In the genomic region with DNA sequence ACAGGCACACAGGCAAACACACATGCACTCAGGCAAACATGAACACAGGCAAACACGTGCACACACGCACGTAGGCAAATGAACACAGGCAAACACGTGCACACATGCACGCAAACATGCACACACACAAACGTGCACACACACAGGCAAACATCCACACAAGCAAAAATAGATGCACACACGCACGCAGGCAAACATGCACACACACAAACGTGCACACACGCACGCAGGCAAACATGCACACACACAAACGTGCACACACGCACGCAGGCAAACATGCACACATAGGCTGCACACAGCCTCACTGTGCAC, we compare ENCODE assay signal across 7 cellular contexts. TPM values are rescaled to one million over a fixed set of nuclear protein-coding genes. Genes with fewer than 3 reads are reported as not detected.
DNase-seq lines count a peak whose midpoint lies in the region; ATAC-seq, FAIRE-seq and TF ChIP-seq lines count a peak whose summit lies in the region.
"Not testable (repeated sequence)": the region's sequence is repeated elsewhere in the genome, so short reads cannot be mapped to it uniquely, and the experiment has no call there.
"Had no signal": no experiment of that assay in that cellular context is flagged by ENCODE, and none has a peak within 500 bp of the region (broad histone marks: within the 10 kb centered on the region; RNA-seq: fewer than 3 reads in every experiment).

No MANE protein-coding gene starts in this region.

- H3K4me3 ChIP-seq in CD8-positive, alpha-beta T cell (ENCODE audit: low read depth, low read length); OCI-LY7 (ENCODE audit: low read depth, low read length, poor library complexity, severe bottlenecking); bronchial epithelial cell (ENCODE audit: low read depth, low read length); HepG2 (replicated peaks in 1 of 3; ENCODE audit: insufficient read depth in 1 of 3, low read depth in 2 of 3, low read length in 3 of 3): not testable (repeated sequence)

- H3K79me2 ChIP-seq in OCI-LY7 (ENCODE audit: insufficient read depth, low read depth, low read length); HepG2 (ENCODE audit: insufficient read depth, low read length): not testable (repeated sequence)

- H3K4me1 Mint-ChIP-seq in CD8-positive, alpha-beta T cell (ENCODE audit: low read depth), result peaks cover 13% of the 10 kb centered on the region
- H3K4me1 Mint-ChIP-seq in osteocyte (ENCODE audit: unreplicated experiment), result peaks cover 40% of the 10 kb centered on the region

- DNase-seq in CD8-positive, alpha-beta T cell; OCI-LY7 (ENCODE audit: low spot score); bronchial epithelial cell (ENCODE audit: low read depth); HepG2 (ENCODE audit: low spot score); osteocyte (ENCODE audit: extremely low spot score, unreplicated experiment); urothelium cell line (ENCODE audit: low spot score): not testable (repeated sequence)

- not testable (repeated sequence) for H4K20me1 ChIP-seq in OCI-LY7 (ENCODE audit: insufficient read depth, low read length); HepG2 (ENCODE audit: insufficient read depth, low read length)

- H3K9ac ChIP-seq in HepG2 (ENCODE audit: insufficient read depth, low read depth, low read length), result not testable (repeated sequence)

- not testable (repeated sequence) for H3K27me3 Mint-ChIP-seq in CD8-positive, alpha-beta T cell (ENCODE audit: low read depth); osteocyte (ENCODE audit: unreplicated experiment)

- FAIRE-seq in bronchial epithelial cell (lab: Jason Lieb, UNC) (peak; percentile 98), urothelium cell line (lab: Jason Lieb, UNC) (peak; percentile 92)
- not testable (repeated sequence) for FAIRE-seq in HepG2 (lab: Jason Lieb, UNC)

- H3K4me2 ChIP-seq in OCI-LY7 (ENCODE audit: low read length), result peak overlapping the region; percentile 94; the same call in 1 of the 2 replicates
- not testable (repeated sequence) for H3K4me2 ChIP-seq in HepG2 (ENCODE audit: low read depth, low read length)

- intact Hi-C loops in CD8-positive, alpha-beta T cell (cut with DNase I, micrococcal nuclease), result loop anchor here (1.0 to 2.0 kb wide), 6 partner anchors 34 to 538 kb away; partner anchors contain the start of gene PIP5K1C (in 2 of the 2)
- intact Hi-C loops in OCI-LY7 (cut with micrococcal nuclease; ENCODE audit: unreplicated experiment) (loop anchor here (1.0 kb wide), 1 partner anchor 40 kb away; no protein-coding TSS in a partner anchor), HepG2 (cut with micrococcal nuclease; ENCODE audit: unreplicated experiment) (loop anchor here (5.0 kb wide), 1 partner anchor 36 kb away; the partner anchor contains the start of gene PIP5K1C)

- H3K9me3 Mint-ChIP-seq in CD8-positive, alpha-beta T cell; osteocyte (ENCODE audit: unreplicated experiment): not testable (repeated sequence)

- TF ChIP-seq RAD21 in HepG2 (CRISPR knock-in tag; IDR thresholded peaks at IDR 0.05), result not testable (repeated sequence)

- not testable (repeated sequence) for H3K27ac ChIP-seq in CD8-positive, alpha-beta T cell (ENCODE audit: low read depth, low read length); OCI-LY7 (ENCODE audit: low read depth, low read length, poor library complexity, severe bottlenecking); HepG2 (ENCODE audit: extremely low read length, insufficient read depth, low read length)

- ATAC-seq in CD8-positive, alpha-beta T cell; HepG2: not testable (repeated sequence)

- H3K4me3 Mint-ChIP-seq in CD8-positive, alpha-beta T cell; osteocyte (ENCODE audit: unreplicated experiment): not testable (repeated sequence)

- H3K27ac Mint-ChIP-seq in CD8-positive, alpha-beta T cell, result peak overlapping the region; percentile 57
- peak overlapping the region; percentile 6 for H3K27ac Mint-ChIP-seq in osteocyte (ENCODE audit: unreplicated experiment)

- H2AFZ ChIP-seq in OCI-LY7 (ENCODE audit: low read length); HepG2 (ENCODE audit: low read length): not testable (repeated sequence)

- not testable (repeated sequence) for TF ChIP-seq CTCF in CD8-positive, alpha-beta T cell (IDR thresholded peaks at IDR 0.05); OCI-LY7 (conservative IDR thresholded peaks at IDR 0.05; ENCODE audit: low read length); bronchial epithelial cell (IDR thresholded peaks at IDR 0.05; ENCODE audit: insufficient read depth, low read length, severe bottlenecking); HepG2 (CRISPR knock-in tag; IDR thresholded peaks at IDR 0.05); osteocyte (IDR thresholded peaks at IDR 0.05)

- 93% methylated on average over 14 of the region's 14 CpGs for WGBS in HepG2 (ENCODE audit: low lambda C conversion rate)

- not testable (repeated sequence) for BruUV-seq in OCI-LY7 (replicated peaks; lab: Mats Ljungman, UMichigan); HepG2 (replicated peaks; lab: Mats Ljungman, UMichigan)

- H3K9me3 ChIP-seq in CD8-positive, alpha-beta T cell (ENCODE audit: low read length); OCI-LY7 (ENCODE audit: low read length); HepG2 (ENCODE audit: low read length): not testable (repeated sequence)

- CTCF ChIA-PET in CD8-positive, alpha-beta T cell (lab: Charles Lee), result interaction anchor here (0.7 to 8.4 kb wide), 14 partner anchors 8 to 321 kb away, joined by 3 to 160 read pairs (median 4); partner anchors contain the start of genes CACTIN, PIP5K1C and TJP3
- CTCF ChIA-PET in OCI-LY7 (lab: Charles Lee; ENCODE audit: unreplicated experiment), result not testable (repeated sequence)
- CTCF ChIA-PET in HepG2 (lab: Yijun Ruan, JAX; ENCODE audit: low intra/inter-chr PET ratio, low total read pairs), result interaction anchor here (0.8 to 1.5 kb wide), 2 partner anchors 34 to 39 kb away, joined by 5 to 16 read pairs; partner anchors contain the start of gene PIP5K1C

- peaks cover 24% of the 10 kb centered on the region for H3K36me3 Mint-ChIP-seq in CD8-positive, alpha-beta T cell
- H3K36me3 Mint-ChIP-seq in osteocyte (ENCODE audit: unreplicated experiment), result not testable (repeated sequence)

- H3K36me3 ChIP-seq in CD8-positive, alpha-beta T cell (ENCODE audit: insufficient read depth, low read length); OCI-LY7 (ENCODE audit: insufficient read depth, low read length); bronchial epithelial cell (ENCODE audit: control insufficient read depth, insufficient read depth, low read length): not testable (repeated sequence)
- peaks cover 0 to 16% of the 10 kb centered on the region in 2 experiments; a peak in 4 of 5 replicates for H3K36me3 ChIP-seq in HepG2 (replicated peaks in 1 of 2; ENCODE audit: control insufficient read depth in 1 of 2, insufficient read depth in 2 of 2, low read length in 2 of 2)

- H3K4me1 ChIP-seq in CD8-positive, alpha-beta T cell (ENCODE audit: insufficient read depth, low read length), result peaks cover 17% of the 10 kb centered on the region
- H3K4me1 ChIP-seq in OCI-LY7 (ENCODE audit: insufficient read depth, low read length, poor library complexity, severe bottlenecking), result peaks cover 26% of the 10 kb centered on the region
- peaks cover 21% of the 10 kb centered on the region for H3K4me1 ChIP-seq in HepG2 (ENCODE audit: insufficient read depth, low read length)

- H3K27me3 ChIP-seq in CD8-positive, alpha-beta T cell (ENCODE audit: insufficient read depth, low read length); bronchial epithelial cell (ENCODE audit: control insufficient read depth, insufficient read depth, low read length); HepG2 (ENCODE audit: control insufficient read depth in 1 of 2, insufficient read depth in 2 of 2, low read length in 2 of 2): not testable (repeated sequence)

- not testable (repeated sequence) for TF ChIP-seq EP300 in HepG2 (IDR thresholded peaks at IDR 0.05; ENCODE audit: low read depth in 2 of 2, low read length in 2 of 2); HepG2 (CRISPR knock-in tag; IDR thresholded peaks at IDR 0.05; ENCODE audit: borderline replicate concordance)

- POLR2A ChIA-PET in CD8-positive, alpha-beta T cell (lab: Charles Lee), result interaction anchor here (1.2 kb wide), 1 partner anchor 33 kb away, joined by 3 read pairs; the partner anchor contains the start of gene PIP5K1C
- POLR2A ChIA-PET in OCI-LY7 (lab: Charles Lee), result interaction anchor here (0.6 kb wide), 1 partner anchor 51 kb away, joined by 4 read pairs; no protein-coding TSS in a partner anchor
- POLR2A ChIA-PET in HepG2 (lab: Yijun Ruan, JAX), result not testable (repeated sequence)

- H3K9me2 ChIP-seq in OCI-LY7 (ENCODE audit: insufficient read depth, low read length), result not testable (repeated sequence)

- in situ Hi-C loops in HepG2 (cut with HindIII; ENCODE audit: extremely low pct_ligation_motif_present, low pct_unique_long_range_greater_than_20kb), result not testable (repeated sequence)

- TF ChIP-seq POLR2A in HepG2 (IDR thresholded peaks at IDR 0.05; ENCODE audit: insufficient read depth in 1 of 2, low read depth in 2 of 2, low read length in 2 of 2), result not testable (repeated sequence)

RNA-seq across cellular contexts. Expression of gene PIP5K1C, which starts 33.8 kb away (rescaled TPM):
- 10 to 100 TPM; 11.4 to 12.2 TPM for total RNA-seq in CD8-positive, alpha-beta T cell
- total RNA-seq in OCI-LY7 (2014; rRNA removed; shearing (Covaris generic)), result 6.3 and 7.6 TPM in 2 replicates
- total RNA-seq in OCI-LY7 (2022) (13.7 and 15.1 TPM in 2 replicates), bronchial epithelial cell (6.3 and 6.9 TPM in 2 replicates), HepG2 (2016; rRNA removed; fragmentation: Illumina TruSeq; extraction: Trizol) (4.3 and 5.2 TPM in 2 replicates), osteocyte (73.0 and 75.7 TPM in 2 replicates)
- 7.1 TPM in 2 replicates for total RNA-seq in HepG2 (2016; cell fraction: cytosol; rRNA removed; fragmentation: Illumina TruSeq; extraction: Trizol; ENCODE audit: low read depth)
- total RNA-seq in HepG2 (2016; cell fraction: insoluble cytoplasmic fraction; rRNA removed; fragmentation: Illumina TruSeq; extraction: Trizol), result 3.5 and 4.4 TPM in 2 replicates
- 6.2 and 6.4 TPM in 2 replicates for total RNA-seq in HepG2 (2016; cell fraction: membrane; rRNA removed; fragmentation: Illumina TruSeq; extraction: Trizol)
- total RNA-seq in HepG2 (2016; cell fraction: nucleus; rRNA removed; fragmentation: Illumina TruSeq; extraction: Trizol), result 3.7 and 4.3 TPM in 2 replicates
- 3.6 and 4.8 TPM in 2 replicates for polyA plus RNA-seq in HepG2 (2011; rRNA removed)
- polyA plus RNA-seq in HepG2 (2011; cell fraction: cytosol; rRNA removed), result 1.9 and 2.3 TPM in 2 replicates
- polyA plus RNA-seq in HepG2 (2011; cell fraction: nucleus; rRNA removed), result 11.5 and 14.0 TPM in 2 replicates
- 6.4 and 8.6 TPM in 2 replicates for polyA plus RNA-seq in HepG2 (2012)
- polyA plus RNA-seq in HepG2 (2016; cell fraction: cytosol; fragmentation: Illumina TruSeq; extraction: Trizol; ENCODE audit: low read depth), result 0.99 and 1.0 TPM in 2 replicates
- polyA plus RNA-seq in HepG2 (2016; cell fraction: insoluble cytoplasmic fraction; fragmentation: Illumina TruSeq; extraction: Trizol; ENCODE audit: low read depth), result 6.8 and 10.5 TPM in 2 replicates
- polyA plus RNA-seq in HepG2 (2016; cell fraction: membrane; fragmentation: Illumina TruSeq; extraction: Trizol; ENCODE audit: low read depth), result 4.0 and 4.6 TPM in 2 replicates
- 16.9 and 17.1 TPM in 2 replicates for polyA plus RNA-seq in HepG2 (2016; cell fraction: nucleus; fragmentation: Illumina TruSeq; extraction: Trizol; ENCODE audit: insufficient read depth, low read depth)
- polyA minus RNA-seq in HepG2 (2011; rRNA and poly(A)+ RNA removed; ENCODE audit: low replicate concordance), result 21.9 and 27.3 TPM in 2 replicates
- polyA minus RNA-seq in HepG2 (2011; cell fraction: cytosol; rRNA and poly(A)+ RNA removed), result 6.3 and 12.3 TPM in 2 replicates
- polyA minus RNA-seq in HepG2 (2011; cell fraction: nucleus; rRNA and poly(A)+ RNA removed), result 5.9 and 6.3 TPM in 2 replicates

RNA-seq across cellular contexts. Expression of gene CACTIN, which starts 39.9 kb away (rescaled TPM):
- total RNA-seq in CD8-positive, alpha-beta T cell, result 10 to 100 TPM; 32.5 to 33.0 TPM
- total RNA-seq in OCI-LY7 (2014; rRNA removed; shearing (Covaris generic)), result 35.9 and 38.6 TPM in 2 replicates
- total RNA-seq in OCI-LY7 (2022) (33.0 and 34.2 TPM in 2 replicates), bronchial epithelial cell (30.2 and 30.3 TPM in 2 replicates), HepG2 (2016; rRNA removed; fragmentation: Illumina TruSeq; extraction: Trizol) (11.1 and 16.6 TPM in 2 replicates), osteocyte (24.7 and 26.6 TPM in 2 replicates)
- 2.8 and 3.1 TPM in 2 replicates for total RNA-seq in HepG2 (2016; cell fraction: cytosol; rRNA removed; fragmentation: Illumina TruSeq; extraction: Trizol; ENCODE audit: low read depth)
- total RNA-seq in HepG2 (2016; cell fraction: insoluble cytoplasmic fraction; rRNA removed; fragmentation: Illumina TruSeq; extraction: Trizol), result 11.2 and 17.9 TPM in 2 replicates
- 4.7 and 5.6 TPM in 2 replicates for total RNA-seq in HepG2 (2016; cell fraction: membrane; rRNA removed; fragmentation: Illumina TruSeq; extraction: Trizol)
- total RNA-seq in HepG2 (2016; cell fraction: nucleus; rRNA removed; fragmentation: Illumina TruSeq; extraction: Trizol), result 9.0 and 11.6 TPM in 2 replicates
- polyA plus RNA-seq in HepG2 (2011; rRNA removed), result 10.0 and 11.5 TPM in 2 replicates
- 6.6 and 11.2 TPM in 2 replicates for polyA plus RNA-seq in HepG2 (2011; cell fraction: cytosol; rRNA removed)
- polyA plus RNA-seq in HepG2 (2011; cell fraction: nucleus; rRNA removed), result 31.8 and 41.5 TPM in 2 replicates
- 5.7 and 5.8 TPM in 2 replicates for polyA plus RNA-seq in HepG2 (2012)
- 1.7 and 1.8 TPM in 2 replicates for polyA plus RNA-seq in HepG2 (2016; cell fraction: cytosol; fragmentation: Illumina TruSeq; extraction: Trizol; ENCODE audit: low read depth)
- 10.2 and 13.0 TPM in 2 replicates for polyA plus RNA-seq in HepG2 (2016; cell fraction: insoluble cytoplasmic fraction; fragmentation: Illumina TruSeq; extraction: Trizol; ENCODE audit: low read depth)
- polyA plus RNA-seq in HepG2 (2016; cell fraction: membrane; fragmentation: Illumina TruSeq; extraction: Trizol; ENCODE audit: low read depth), result 3.7 and 4.0 TPM in 2 replicates
- polyA plus RNA-seq in HepG2 (2016; cell fraction: nucleus; fragmentation: Illumina TruSeq; extraction: Trizol; ENCODE audit: insufficient read depth, low read depth), result 28.6 and 30.2 TPM in 2 replicates
- 9.7 and 19.5 TPM in 2 replicates for polyA minus RNA-seq in HepG2 (2011; rRNA and poly(A)+ RNA removed; ENCODE audit: low replicate concordance)
- 5.0 and 5.2 TPM in 2 replicates for polyA minus RNA-seq in HepG2 (2011; cell fraction: cytosol; rRNA and poly(A)+ RNA removed)
- 5.3 and 5.7 TPM in 2 replicates for polyA minus RNA-seq in HepG2 (2011; cell fraction: nucleus; rRNA and poly(A)+ RNA removed)

RNA-seq across cellular contexts. Expression of gene TJP3, which starts 41.7 kb away (rescaled TPM):
- total RNA-seq in CD8-positive, alpha-beta T cell, result 1 to 10 TPM; 3.4 to 4.6 TPM
- 0.69 and 1.8 TPM in 2 replicates for total RNA-seq in OCI-LY7 (2014; rRNA removed; shearing (Covaris generic))
- total RNA-seq in OCI-LY7 (2022), result 1.8 and 2.3 TPM in 2 replicates
- 2.1 and 5.0 TPM in 2 replicates for total RNA-seq in bronchial epithelial cell
- 20.6 and 21.5 TPM in 2 replicates for total RNA-seq in HepG2 (2016; rRNA removed; fragmentation: Illumina TruSeq; extraction: Trizol)
- total RNA-seq in HepG2 (2016; cell fraction: cytosol; rRNA removed; fragmentation: Illumina TruSeq; extraction: Trizol; ENCODE audit: low read depth), result 4.8 and 6.1 TPM in 2 replicates
- 12.8 and 26.0 TPM in 2 replicates for total RNA-seq in HepG2 (2016; cell fraction: insoluble cytoplasmic fraction; rRNA removed; fragmentation: Illumina TruSeq; extraction: Trizol)
- 6.5 and 7.3 TPM in 2 replicates for total RNA-seq in HepG2 (2016; cell fraction: membrane; rRNA removed; fragmentation: Illumina TruSeq; extraction: Trizol)
- 21.9 and 26.6 TPM in 2 replicates for total RNA-seq in HepG2 (2016; cell fraction: nucleus; rRNA removed; fragmentation: Illumina TruSeq; extraction: Trizol)
- 2.3 and 3.3 TPM in 2 replicates for polyA plus RNA-seq in HepG2 (2011; rRNA removed)
- 0.60 and 0.95 TPM in 2 replicates for polyA plus RNA-seq in HepG2 (2011; cell fraction: cytosol; rRNA removed)
- polyA plus RNA-seq in HepG2 (2011; cell fraction: nucleus; rRNA removed), result 7.0 and 7.9 TPM in 2 replicates
- polyA plus RNA-seq in HepG2 (2012), result 5.3 and 9.8 TPM in 2 replicates
- 1.8 and 2.4 TPM in 2 replicates for polyA plus RNA-seq in HepG2 (2016; cell fraction: cytosol; fragmentation: Illumina TruSeq; extraction: Trizol; ENCODE audit: low read depth)
- 14.4 and 15.0 TPM in 2 replicates for polyA plus RNA-seq in HepG2 (2016; cell fraction: insoluble cytoplasmic fraction; fragmentation: Illumina TruSeq; extraction: Trizol; ENCODE audit: low read depth)
- polyA plus RNA-seq in HepG2 (2016; cell fraction: membrane; fragmentation: Illumina TruSeq; extraction: Trizol; ENCODE audit: low read depth), result 3.0 and 3.4 TPM in 2 replicates
- polyA plus RNA-seq in HepG2 (2016; cell fraction: nucleus; fragmentation: Illumina TruSeq; extraction: Trizol; ENCODE audit: insufficient read depth, low read depth), result 30.0 and 33.5 TPM in 2 replicates
- 4.2 and 4.7 TPM in 2 replicates for polyA minus RNA-seq in HepG2 (2011; rRNA and poly(A)+ RNA removed; ENCODE audit: low replicate concordance)
- 4.5 and 6.3 TPM in 2 replicates for polyA minus RNA-seq in HepG2 (2011; cell fraction: cytosol; rRNA and poly(A)+ RNA removed)
- polyA minus RNA-seq in HepG2 (2011; cell fraction: nucleus; rRNA and poly(A)+ RNA removed), result 3.5 and 6.6 TPM in 2 replicates
- total RNA-seq in osteocyte, result not detected in 2 replicates
- polyA plus RNA-seq: BJ had no signal

RNA-seq across cellular contexts. Expression of gene TBXA2R, which starts 59.8 kb away (rescaled TPM):
- total RNA-seq in CD8-positive, alpha-beta T cell, result 1 to 10 TPM; 2.3 to 2.6 TPM
- not detected in 2 replicates for total RNA-seq in OCI-LY7 (2014; rRNA removed; shearing (Covaris generic))
- total RNA-seq in OCI-LY7 (2022), result not detected in 2 replicates
- total RNA-seq in bronchial epithelial cell, result not detected in 2 replicates
- not detected in 2 replicates for total RNA-seq in HepG2 (2016; rRNA removed; fragmentation: Illumina TruSeq; extraction: Trizol)
- not detected in 2 replicates for total RNA-seq in HepG2 (2016; cell fraction: cytosol; rRNA removed; fragmentation: Illumina TruSeq; extraction: Trizol; ENCODE audit: low read depth)
- total RNA-seq in HepG2 (2016; cell fraction: insoluble cytoplasmic fraction; rRNA removed; fragmentation: Illumina TruSeq; extraction: Trizol), result not detected in 2 replicates
- total RNA-seq in HepG2 (2016; cell fraction: membrane; rRNA removed; fragmentation: Illumina TruSeq; extraction: Trizol), result not detected in 2 replicates
- total RNA-seq in HepG2 (2016; cell fraction: nucleus; rRNA removed; fragmentation: Illumina TruSeq; extraction: Trizol), result not detected in 2 replicates
- polyA plus RNA-seq in HepG2 (2011; rRNA removed), result 0.05 and 0.09 TPM in 2 replicates
- 0.04 TPM in 2 replicates for polyA plus RNA-seq in HepG2 (2011; cell fraction: cytosol; rRNA removed)
- polyA plus RNA-seq in HepG2 (2011; cell fraction: nucleus; rRNA removed), result 0.11 TPM in 1 of 2 replicates, not detected in the other
- polyA plus RNA-seq in HepG2 (2012), result not detected in 2 replicates
- not detected in 2 replicates for polyA plus RNA-seq in HepG2 (2016; cell fraction: cytosol; fragmentation: Illumina TruSeq; extraction: Trizol; ENCODE audit: low read depth)
- polyA plus RNA-seq in HepG2 (2016; cell fraction: insoluble cytoplasmic fraction; fragmentation: Illumina TruSeq; extraction: Trizol; ENCODE audit: low read depth), result not detected in 2 replicates
- not detected in 2 replicates for polyA plus RNA-seq in HepG2 (2016; cell fraction: membrane; fragmentation: Illumina TruSeq; extraction: Trizol; ENCODE audit: low read depth)
- not detected in 2 replicates for polyA plus RNA-seq in HepG2 (2016; cell fraction: nucleus; fragmentation: Illumina TruSeq; extraction: Trizol; ENCODE audit: insufficient read depth, low read depth)
- 0.20 and 1.3 TPM in 2 replicates for polyA minus RNA-seq in HepG2 (2011; rRNA and poly(A)+ RNA removed; ENCODE audit: low replicate concordance)
- not detected in 2 replicates for polyA minus RNA-seq in HepG2 (2011; cell fraction: cytosol; rRNA and poly(A)+ RNA removed)
- polyA minus RNA-seq in HepG2 (2011; cell fraction: nucleus; rRNA and poly(A)+ RNA removed), result not detected in 2 replicates
- 0.30 TPM in 1 of 2 replicates, not detected in the other for total RNA-seq in osteocyte
